Comparison of ENCODE assay signal across 13 cellular contexts in genomic region chr16:53211253-53211652, GRCh38.
DNase-seq lines count a peak whose midpoint lies in the region; ATAC-seq and TF ChIP-seq lines count a peak whose summit lies in the region.
"Had no signal": no experiment of that assay in that cellular context is flagged by ENCODE, and none has a peak within 500 bp of the region (broad histone marks: within the 10 kb centered on the region; RNA-seq: fewer than 3 reads in every experiment).

No MANE protein-coding gene starts in this region.

- no peak overlapping the region for H3K27ac ChIP-seq in AG04450 (ENCODE audit: low read depth, low read length)
- peak overlapping the region; percentile 94 for H3K27ac ChIP-seq in HL-60 (replicated peaks)

- DNase-seq in AG04450 (ENCODE audit: low read depth, low spot score) (no peak), HL-60 (ENCODE audit: low read depth in 1 of 2, low spot score in 1 of 2) (no peak), chondrocyte (ENCODE audit: low spot score) (no peak), NCI-H1048 (lab: John Stamatoyannopoulos, UW) (no peak)
- no peak for DNase-seq in natural killer cell treated with Interleukin-12 subunit alpha and Interleukin-12 subunit beta and Interleukin-15 and Interleukin-18, amount 100 ng/mL, for 72 hours (ENCODE audit: low spot score)
- DNase-seq in stimulated activated CD4-positive, alpha-beta T cell treated with anti-CD3 and anti-CD28 coated beads, Interleukin-4, amount 100 ng/mL, for 1 hour: no peak
- DNase-seq: activated CD4-positive, alpha-beta T cell treated with anti-CD3 and anti-CD28 coated beads for 1 hour; activated T-cell treated with anti-CD3 and anti-CD28 coated beads, Interleukin-2, amount 50 U/mL, for 48 hours; NCI-H1105 treated with DMSO at 0.1 percent for 48 hours; NCI-H524 treated with DMSO at 0.1 percent for 48 hours; stimulated activated CD4-positive, alpha-beta T cell treated with anti-CD3 and anti-CD28 coated beads, Interleukin-15, amount 100 ng/mL, for 24 hours had no signal

- H3K9me3 Mint-ChIP-seq in chondrocyte (ENCODE audit: low read depth): no peaks in the 10 kb centered on the region
- H3K9me3 Mint-ChIP-seq in natural killer cell treated with Interleukin-12 subunit alpha and Interleukin-12 subunit beta and Interleukin-15 and Interleukin-18, amount 100 ng/mL, for 72 hours: no peaks in the 10 kb centered on the region

- CTCF ChIA-PET in AG04450 (lab: Charles Lee): interaction anchor here (1.5 to 2.1 kb wide), 2 partner anchors 9 to 156 kb away, joined by 3 to 7 read pairs; partner anchors contain the start of gene CHD9

- peak overlapping the region; percentile 70 for H3K4me3 ChIP-seq in AG04450 (ENCODE audit: low read depth, low read length)
- H3K4me3 ChIP-seq in HL-60 (replicated peaks; ENCODE audit: insufficient read depth, low read length): peak overlapping the region; percentile 45

- no peak for TF ChIP-seq CTCF in AG04450 (IDR thresholded peaks at IDR 0.05; ENCODE audit: low read depth, low read length)
- TF ChIP-seq CTCF in HL-60 (IDR thresholded peaks at IDR 0.05; ENCODE audit: insufficient read depth, low read length): no peak
- no peak for TF ChIP-seq CTCF in chondrocyte (IDR thresholded peaks at IDR 0.05)

- H3K4me3 Mint-ChIP-seq in chondrocyte (ENCODE audit: unreplicated experiment): peak overlapping the region; percentile 22
- H3K4me3 Mint-ChIP-seq in natural killer cell treated with Interleukin-12 subunit alpha and Interleukin-12 subunit beta and Interleukin-15 and Interleukin-18, amount 100 ng/mL, for 72 hours: peak overlapping the region; percentile 21

- H3K27me3 ChIP-seq in AG04450 (ENCODE audit: control insufficient read depth, insufficient read depth, low read length): no peaks in the 10 kb centered on the region
- no peaks in the 10 kb centered on the region for H3K27me3 ChIP-seq in HL-60 (ENCODE audit: insufficient read depth, poor library complexity, severe bottlenecking)

- no peaks in the 10 kb centered on the region for H3K9me3 ChIP-seq in AG04450 (ENCODE audit: control insufficient read depth, insufficient read depth, low read length)

- no peaks in the 10 kb centered on the region for H3K36me3 Mint-ChIP-seq in chondrocyte (ENCODE audit: low read depth)
- H3K36me3 Mint-ChIP-seq in natural killer cell treated with Interleukin-12 subunit alpha and Interleukin-12 subunit beta and Interleukin-15 and Interleukin-18, amount 100 ng/mL, for 72 hours: peaks cover 5% of the 10 kb centered on the region

- ATAC-seq in natural killer cell treated with Interleukin-12 subunit alpha and Interleukin-12 subunit beta and Interleukin-15 and Interleukin-18, amount 100 ng/mL, for 72 hours: no peak
- ATAC-seq in GM19452 (IDR thresholded peaks at IDR 0.05; ENCODE audit: unreplicated experiment) (no peak), GM18520 (IDR thresholded peaks at IDR 0.05; ENCODE audit: unreplicated experiment) (no peak)

- POLR2A ChIA-PET in AG04450 (lab: Yijun Ruan, JAX): no interaction called here

- H3K27me3 Mint-ChIP-seq in chondrocyte (ENCODE audit: low read depth): no peaks in the 10 kb centered on the region
- no peaks in the 10 kb centered on the region for H3K27me3 Mint-ChIP-seq in natural killer cell treated with Interleukin-12 subunit alpha and Interleukin-12 subunit beta and Interleukin-15 and Interleukin-18, amount 100 ng/mL, for 72 hours

- H3K4me1 Mint-ChIP-seq in chondrocyte (ENCODE audit: low read depth): peaks cover 63% of the 10 kb centered on the region
- peaks cover 25 to 36% of the 10 kb centered on the region in 2 donors for H3K4me1 Mint-ChIP-seq in natural killer cell treated with Interleukin-12 subunit alpha and Interleukin-12 subunit beta and Interleukin-15 and Interleukin-18, amount 100 ng/mL, for 72 hours (ENCODE audit: low read depth in 2 of 2)

- peak overlapping the region; percentile 39 for H3K27ac Mint-ChIP-seq in chondrocyte (ENCODE audit: unreplicated experiment)
- H3K27ac Mint-ChIP-seq in natural killer cell treated with Interleukin-12 subunit alpha and Interleukin-12 subunit beta and Interleukin-15 and Interleukin-18, amount 100 ng/mL, for 72 hours: no peak overlapping the region
